Comparison of ENCODE assay signal across 1 cellular context in the genomic region with DNA sequence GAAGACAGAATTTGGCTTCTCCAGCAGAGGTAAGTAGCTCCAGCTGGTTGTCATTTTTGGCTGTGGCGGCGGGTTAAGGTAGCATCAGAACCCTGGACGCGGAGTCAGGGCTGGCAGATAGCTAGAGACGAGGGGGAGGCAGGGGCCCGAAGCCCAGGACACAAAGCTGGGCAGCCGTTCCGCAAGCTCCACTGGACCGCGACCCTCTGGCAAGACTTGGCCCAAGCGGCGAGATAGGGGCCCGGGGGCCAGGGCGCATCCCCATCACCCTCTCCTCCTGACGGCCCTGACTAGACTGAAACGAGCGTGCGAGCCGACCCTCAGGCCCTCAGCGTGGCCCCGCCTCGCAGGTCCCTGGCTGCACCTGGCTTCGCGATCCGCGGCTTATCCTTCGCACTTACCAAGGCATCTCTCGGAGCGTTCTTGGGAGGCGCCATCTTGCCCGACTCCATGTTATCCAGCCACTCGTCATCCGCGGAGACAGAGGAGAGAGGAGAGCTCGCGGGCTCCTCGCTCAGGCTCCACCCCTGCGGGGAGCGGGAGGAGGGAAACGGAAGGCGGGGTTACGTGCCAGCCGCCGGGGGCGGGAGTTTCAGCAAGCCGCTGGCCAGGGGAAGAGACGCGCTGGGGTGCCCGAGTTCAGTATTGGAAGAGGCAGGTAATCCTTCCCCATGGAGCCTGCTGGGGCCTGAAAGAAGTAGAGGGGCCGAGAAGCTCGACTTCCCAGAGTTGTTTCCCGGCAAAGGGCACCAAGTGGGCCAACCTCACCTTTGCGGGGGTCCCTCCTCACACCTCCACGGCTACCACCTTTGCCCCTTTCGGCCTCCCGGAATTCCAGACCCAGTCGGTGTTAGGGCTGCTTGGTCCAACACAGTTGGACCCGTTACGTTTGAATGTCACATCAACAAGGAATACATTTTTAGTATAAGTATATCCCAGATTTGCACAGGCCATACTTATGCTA.
TF ChIP-seq lines count a peak whose summit lies in the region.

Gene TAF9B (minus strand): TSS at position 491 of the 964 bp plus-strand sequence. CDS start 39 bp downstream, at position 452.

TF ChIP-seq in H1, 55 proteins besides CTCF, POLR2A, EP300 and RAD21:
- TF ChIP-seq RXRA (IDR thresholded peaks at IDR 0.05; ENCODE audit: insufficient read depth, low read depth, low read length), result no peak
- TF ChIP-seq TBP (IDR thresholded peaks at IDR 0.05; ENCODE audit: low read depth, low read length), result peak; percentile 55
- peak; percentile 55 for TF ChIP-seq KDM4A (IDR thresholded peaks at IDR 0.05; ENCODE audit: low read depth, low read length, severe bottlenecking)
- no peak for TF ChIP-seq FOSL1 (IDR thresholded peaks at IDR 0.05; ENCODE audit: insufficient read depth, low read depth, low read length)
- TF ChIP-seq CHD2 (IDR thresholded peaks at IDR 0.05; ENCODE audit: low read length), result no peak
- no peak for TF ChIP-seq JUN (IDR thresholded peaks at IDR 0.05; ENCODE audit: low read depth, low read length)
- TF ChIP-seq, protein P1, sequence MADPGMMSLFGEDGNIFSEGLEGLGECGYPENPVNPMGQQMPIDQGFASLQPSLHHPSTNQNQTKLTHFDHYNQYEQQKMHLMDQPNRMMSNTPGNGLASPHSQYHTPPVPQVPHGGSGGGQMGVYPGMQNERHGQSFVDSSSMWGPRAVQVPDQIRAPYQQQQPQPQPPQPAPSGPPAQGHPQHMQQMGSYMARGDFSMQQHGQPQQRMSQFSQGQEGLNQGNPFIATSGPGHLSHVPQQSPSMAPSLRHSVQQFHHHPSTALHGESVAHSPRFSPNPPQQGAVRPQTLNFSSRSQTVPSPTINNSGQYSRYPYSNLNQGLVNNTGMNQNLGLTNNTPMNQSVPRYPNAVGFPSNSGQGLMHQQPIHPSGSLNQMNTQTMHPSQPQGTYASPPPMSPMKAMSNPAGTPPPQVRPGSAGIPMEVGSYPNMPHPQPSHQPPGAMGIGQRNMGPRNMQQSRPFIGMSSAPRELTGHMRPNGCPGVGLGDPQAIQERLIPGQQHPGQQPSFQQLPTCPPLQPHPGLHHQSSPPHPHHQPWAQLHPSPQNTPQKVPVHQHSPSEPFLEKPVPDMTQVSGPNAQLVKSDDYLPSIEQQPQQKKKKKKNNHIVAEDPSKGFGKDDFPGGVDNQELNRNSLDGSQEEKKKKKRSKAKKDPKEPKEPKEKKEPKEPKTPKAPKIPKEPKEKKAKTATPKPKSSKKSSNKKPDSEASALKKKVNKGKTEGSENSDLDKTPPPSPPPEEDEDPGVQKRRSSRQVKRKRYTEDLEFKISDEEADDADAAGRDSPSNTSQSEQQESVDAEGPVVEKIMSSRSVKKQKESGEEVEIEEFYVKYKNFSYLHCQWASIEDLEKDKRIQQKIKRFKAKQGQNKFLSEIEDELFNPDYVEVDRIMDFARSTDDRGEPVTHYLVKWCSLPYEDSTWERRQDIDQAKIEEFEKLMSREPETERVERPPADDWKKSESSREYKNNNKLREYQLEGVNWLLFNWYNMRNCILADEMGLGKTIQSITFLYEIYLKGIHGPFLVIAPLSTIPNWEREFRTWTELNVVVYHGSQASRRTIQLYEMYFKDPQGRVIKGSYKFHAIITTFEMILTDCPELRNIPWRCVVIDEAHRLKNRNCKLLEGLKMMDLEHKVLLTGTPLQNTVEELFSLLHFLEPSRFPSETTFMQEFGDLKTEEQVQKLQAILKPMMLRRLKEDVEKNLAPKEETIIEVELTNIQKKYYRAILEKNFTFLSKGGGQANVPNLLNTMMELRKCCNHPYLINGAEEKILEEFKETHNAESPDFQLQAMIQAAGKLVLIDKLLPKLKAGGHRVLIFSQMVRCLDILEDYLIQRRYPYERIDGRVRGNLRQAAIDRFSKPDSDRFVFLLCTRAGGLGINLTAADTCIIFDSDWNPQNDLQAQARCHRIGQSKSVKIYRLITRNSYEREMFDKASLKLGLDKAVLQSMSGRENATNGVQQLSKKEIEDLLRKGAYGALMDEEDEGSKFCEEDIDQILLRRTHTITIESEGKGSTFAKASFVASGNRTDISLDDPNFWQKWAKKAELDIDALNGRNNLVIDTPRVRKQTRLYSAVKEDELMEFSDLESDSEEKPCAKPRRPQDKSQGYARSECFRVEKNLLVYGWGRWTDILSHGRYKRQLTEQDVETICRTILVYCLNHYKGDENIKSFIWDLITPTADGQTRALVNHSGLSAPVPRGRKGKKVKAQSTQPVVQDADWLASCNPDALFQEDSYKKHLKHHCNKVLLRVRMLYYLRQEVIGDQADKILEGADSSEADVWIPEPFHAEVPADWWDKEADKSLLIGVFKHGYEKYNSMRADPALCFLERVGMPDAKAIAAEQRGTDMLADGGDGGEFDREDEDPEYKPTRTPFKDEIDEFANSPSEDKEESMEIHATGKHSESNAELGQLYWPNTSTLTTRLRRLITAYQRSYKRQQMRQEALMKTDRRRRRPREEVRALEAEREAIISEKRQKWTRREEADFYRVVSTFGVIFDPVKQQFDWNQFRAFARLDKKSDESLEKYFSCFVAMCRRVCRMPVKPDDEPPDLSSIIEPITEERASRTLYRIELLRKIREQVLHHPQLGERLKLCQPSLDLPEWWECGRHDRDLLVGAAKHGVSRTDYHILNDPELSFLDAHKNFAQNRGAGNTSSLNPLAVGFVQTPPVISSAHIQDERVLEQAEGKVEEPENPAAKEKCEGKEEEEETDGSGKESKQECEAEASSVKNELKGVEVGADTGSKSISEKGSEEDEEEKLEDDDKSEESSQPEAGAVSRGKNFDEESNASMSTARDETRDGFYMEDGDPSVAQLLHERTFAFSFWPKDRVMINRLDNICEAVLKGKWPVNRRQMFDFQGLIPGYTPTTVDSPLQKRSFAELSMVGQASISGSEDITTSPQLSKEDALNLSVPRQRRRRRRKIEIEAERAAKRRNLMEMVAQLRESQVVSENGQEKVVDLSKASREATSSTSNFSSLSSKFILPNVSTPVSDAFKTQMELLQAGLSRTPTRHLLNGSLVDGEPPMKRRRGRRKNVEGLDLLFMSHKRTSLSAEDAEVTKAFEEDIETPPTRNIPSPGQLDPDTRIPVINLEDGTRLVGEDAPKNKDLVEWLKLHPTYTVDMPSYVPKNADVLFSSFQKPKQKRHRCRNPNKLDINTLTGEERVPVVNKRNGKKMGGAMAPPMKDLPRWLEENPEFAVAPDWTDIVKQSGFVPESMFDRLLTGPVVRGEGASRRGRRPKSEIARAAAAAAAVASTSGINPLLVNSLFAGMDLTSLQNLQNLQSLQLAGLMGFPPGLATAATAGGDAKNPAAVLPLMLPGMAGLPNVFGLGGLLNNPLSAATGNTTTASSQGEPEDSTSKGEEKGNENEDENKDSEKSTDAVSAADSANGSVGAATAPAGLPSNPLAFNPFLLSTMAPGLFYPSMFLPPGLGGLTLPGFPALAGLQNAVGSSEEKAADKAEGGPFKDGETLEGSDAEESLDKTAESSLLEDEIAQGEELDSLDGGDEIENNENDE (IDR thresholded peaks at IDR 0.05; ENCODE audit: insufficient replicate concordance, low read length), result no peak
- no peak for TF ChIP-seq RFX5 (IDR thresholded peaks at IDR 0.05; ENCODE audit: borderline replicate concordance, low read depth, low read length)
- TF ChIP-seq RNF2 (IDR thresholded peaks at IDR 0.05; ENCODE audit: borderline replicate concordance, low read depth, low read length, missing control alignments, poor library complexity, severe bottlenecking), result no peak
- TF ChIP-seq EZH2 (IDR thresholded peaks at IDR 0.05; ENCODE audit: low read depth, low read length, severe bottlenecking), result no peak
- TF ChIP-seq MAX (IDR thresholded peaks at IDR 0.05), result 0 out of 2 replicates have a peak, but pooled peaks have one; percentile 25
- TF ChIP-seq TAF1 (IDR thresholded peaks at IDR 0.05; ENCODE audit: low read depth, low read length), result peak; percentile 78
- TF ChIP-seq TCF12 (IDR thresholded peaks at IDR 0.05; ENCODE audit: low read depth, low read length), result no peak
- no peak for TF ChIP-seq EGR1 (IDR thresholded peaks at IDR 0.05; ENCODE audit: borderline replicate concordance, low read depth, low read length)
- no peak for TF ChIP-seq GABPA (IDR thresholded peaks at IDR 0.05; ENCODE audit: borderline replicate concordance, insufficient read depth, low read length)
- TF ChIP-seq, protein P2, sequence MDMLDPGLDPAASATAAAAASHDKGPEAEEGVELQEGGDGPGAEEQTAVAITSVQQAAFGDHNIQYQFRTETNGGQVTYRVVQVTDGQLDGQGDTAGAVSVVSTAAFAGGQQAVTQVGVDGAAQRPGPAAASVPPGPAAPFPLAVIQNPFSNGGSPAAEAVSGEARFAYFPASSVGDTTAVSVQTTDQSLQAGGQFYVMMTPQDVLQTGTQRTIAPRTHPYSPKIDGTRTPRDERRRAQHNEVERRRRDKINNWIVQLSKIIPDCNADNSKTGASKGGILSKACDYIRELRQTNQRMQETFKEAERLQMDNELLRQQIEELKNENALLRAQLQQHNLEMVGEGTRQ (IDR thresholded peaks at IDR 0.05; ENCODE audit: low read length), result no peak
- no peak for TF ChIP-seq KDM1A (IDR thresholded peaks at IDR 0.05; ENCODE audit: borderline replicate concordance, low read length)
- TF ChIP-seq RBBP5 (IDR thresholded peaks at IDR 0.05; ENCODE audit: borderline replicate concordance, low read depth, low read length), result no peak
- no peak for TF ChIP-seq CBX8 (IDR thresholded peaks at IDR 0.05; ENCODE audit: borderline replicate concordance, low read depth, low read length)
- no peak for TF ChIP-seq NRF1 (IDR thresholded peaks at IDR 0.05; ENCODE audit: low read depth, low read length)
- no peak for TF ChIP-seq GTF2F1 (IDR thresholded peaks at IDR 0.05; ENCODE audit: borderline replicate concordance, low read depth, low read length)
- no peak for TF ChIP-seq JUND (IDR thresholded peaks at IDR 0.05; ENCODE audit: low read length)
- no peak for TF ChIP-seq SUZ12 (IDR thresholded peaks at IDR 0.05; ENCODE audit: low read length)
- no peak for TF ChIP-seq ATF2 (IDR thresholded peaks at IDR 0.05; ENCODE audit: low read length)
- TF ChIP-seq SIN3A (conservative IDR thresholded peaks at IDR 0.05 in 1 of 2, IDR thresholded peaks at IDR 0.05 in 1 of 2; ENCODE audit: low read depth in 1 of 2, low read length in 2 of 2), result 0 out of 4 replicates have a peak, but pooled peaks of 1 of the 2 experiments have one; percentile 61
- TF ChIP-seq, protein P3, sequence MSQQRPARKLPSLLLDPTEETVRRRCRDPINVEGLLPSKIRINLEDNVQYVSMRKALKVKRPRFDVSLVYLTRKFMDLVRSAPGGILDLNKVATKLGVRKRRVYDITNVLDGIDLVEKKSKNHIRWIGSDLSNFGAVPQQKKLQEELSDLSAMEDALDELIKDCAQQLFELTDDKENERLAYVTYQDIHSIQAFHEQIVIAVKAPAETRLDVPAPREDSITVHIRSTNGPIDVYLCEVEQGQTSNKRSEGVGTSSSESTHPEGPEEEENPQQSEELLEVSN (IDR thresholded peaks at IDR 0.05), result peak; percentile 43; the same call in 1 of the 2 replicates
- no peak for TF ChIP-seq ASH2L (IDR thresholded peaks at IDR 0.05; ENCODE audit: low read length)
- TF ChIP-seq HDAC6 (IDR thresholded peaks at IDR 0.05; ENCODE audit: low read depth, low read length), result no peak
- no peak for TF ChIP-seq HDAC2 (IDR thresholded peaks at IDR 0.05; ENCODE audit: borderline replicate concordance in 1 of 2, low read depth in 2 of 2, low read length in 2 of 2)
- no peak for TF ChIP-seq BCL11A (IDR thresholded peaks at IDR 0.05; ENCODE audit: low read depth in 2 of 2, low read length in 2 of 2)
- TF ChIP-seq PHF8 (conservative IDR thresholded peaks at IDR 0.05; ENCODE audit: low read depth, low read length), result peak; percentile 74
- no peak for TF ChIP-seq KDM5A (IDR thresholded peaks at IDR 0.05; ENCODE audit: low read length)
- TF ChIP-seq YY1 (IDR thresholded peaks at IDR 0.05; ENCODE audit: low read depth, low read length), result peak; percentile 90
- no peak for TF ChIP-seq CTBP2 (IDR thresholded peaks at IDR 0.05; ENCODE audit: borderline replicate concordance, insufficient read depth, insufficient read length, low read length)
- TF ChIP-seq TAF7 (optimal IDR thresholded peaks at IDR 0.05; ENCODE audit: borderline replicate concordance, low read depth, low read length), result no peak
- TF ChIP-seq NANOG (IDR thresholded peaks at IDR 0.05; ENCODE audit: insufficient read depth, low read depth, low read length, poor library complexity, severe bottlenecking), result no peak
- no peak for TF ChIP-seq CHD1 (IDR thresholded peaks at IDR 0.05; ENCODE audit: low read depth, low read length)
- TF ChIP-seq SAP30 (IDR thresholded peaks at IDR 0.05; ENCODE audit: insufficient read depth, insufficient replicate concordance, low read length), result no peak
- TF ChIP-seq SIRT6 (IDR thresholded peaks at IDR 0.05; ENCODE audit: low read length), result no peak
- no peak for TF ChIP-seq TEAD4 (IDR thresholded peaks at IDR 0.05; ENCODE audit: low read depth, low read length)
- no peak for TF ChIP-seq CBX5 (IDR thresholded peaks at IDR 0.05; ENCODE audit: low read depth, low read length)
- no peak for TF ChIP-seq ATF3 (IDR thresholded peaks at IDR 0.05; ENCODE audit: insufficient read depth, low read depth, low read length)
- no peak for TF ChIP-seq SP1 (IDR thresholded peaks at IDR 0.05; ENCODE audit: low read depth, low read length)
- TF ChIP-seq CEBPB (IDR thresholded peaks at IDR 0.05; ENCODE audit: low read depth, low read length), result no peak
- no peak for TF ChIP-seq SRF (IDR thresholded peaks at IDR 0.05; ENCODE audit: low read depth, low read length)
- TF ChIP-seq POLR2AphosphoS5 (IDR thresholded peaks at IDR 0.05; ENCODE audit: low read depth, low read length), result peak; percentile 75
- TF ChIP-seq MAFK (IDR thresholded peaks at IDR 0.05; ENCODE audit: low read depth, low read length), result no peak
- TF ChIP-seq BRCA1 (IDR thresholded peaks at IDR 0.05; ENCODE audit: low read depth, low read length), result no peak
- TF ChIP-seq SP2 (IDR thresholded peaks at IDR 0.05; ENCODE audit: low read length), result no peak
- no peak for TF ChIP-seq SP4 (IDR thresholded peaks at IDR 0.05; ENCODE audit: low read length)
- no peak for TF ChIP-seq POU5F1 (IDR thresholded peaks at IDR 0.05; ENCODE audit: low read depth, low read length)
- TF ChIP-seq ZNF274 (IDR thresholded peaks at IDR 0.05; ENCODE audit: borderline replicate concordance, extremely low read depth, low read length), result no peak
- no peak for TF ChIP-seq BACH1 (IDR thresholded peaks at IDR 0.05; ENCODE audit: low read length)
- TF ChIP-seq SIX5 (IDR thresholded peaks at IDR 0.05; ENCODE audit: low read depth, low read length), result no peak
- no peak for TF ChIP-seq CREB1 (IDR thresholded peaks at IDR 0.05)
